Comparison of ENCODE assay signal across 13 cellular contexts in the genomic region with DNA sequence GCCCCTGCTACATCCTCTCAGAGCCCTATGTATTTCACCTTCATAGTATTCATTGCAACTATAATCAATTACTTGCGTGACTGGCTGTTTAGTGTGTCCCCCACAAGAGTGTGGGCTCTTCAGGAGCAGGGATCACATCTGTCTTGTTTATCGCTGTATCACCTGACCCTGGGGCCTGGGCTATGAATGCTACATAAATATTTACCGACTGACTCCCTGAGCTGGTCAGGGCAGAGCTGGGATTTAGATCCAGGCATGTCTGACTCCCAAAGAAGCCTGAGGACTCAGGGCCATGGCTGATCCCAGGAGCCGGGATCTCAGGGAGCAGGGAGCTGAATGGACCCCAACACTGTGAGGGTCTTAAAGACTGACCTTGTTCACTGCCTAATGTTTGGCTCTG. TPM values are rescaled to one million over a fixed set of nuclear protein-coding genes. Genes with fewer than 3 reads are reported as not detected.
DNase-seq lines count a peak whose midpoint lies in the region; ATAC-seq and TF ChIP-seq lines count a peak whose summit lies in the region.
"Had no signal": no experiment of that assay in that cellular context is flagged by ENCODE, and none has a peak within 500 bp of the region (broad histone marks: within the 10 kb centered on the region; RNA-seq: fewer than 3 reads in every experiment).

No MANE protein-coding gene starts in this region.

- no peak for TF ChIP-seq POLR2A in esophagus muscularis mucosa (IDR thresholded peaks at IDR 0.05; ENCODE audit: low read depth)
- TF ChIP-seq POLR2A in prostate gland (IDR thresholded peaks at IDR 0.05): no peak

- no peak for TF ChIP-seq EP300 in esophagus muscularis mucosa (IDR thresholded peaks at IDR 0.05)

- H3K9me3 ChIP-seq in esophagus muscularis mucosa (no peaks in the 10 kb centered on the region), prostate gland (no peaks in the 10 kb centered on the region)
- H3K9me3 ChIP-seq: HAP-1 had no signal

- 63% methylated on average over 4 of the region's 4 CpGs for WGBS in esophagus muscularis mucosa
- WGBS in prostate gland: 61% methylated on average over 4 of the region's 4 CpGs

- ATAC-seq in left colon: no peak
- no peak for ATAC-seq in activated T-cell treated with anti-CD3 and anti-CD28 coated beads, Interleukin-2, amount 50 U/mL, for 4 hours

- intact Hi-C loops in esophagus muscularis mucosa (cut with DNase I): no loop called here
- intact Hi-C loops in prostate gland (cut with DNase I): no loop called here
- intact Hi-C loops in left colon (cut with DNase I, micrococcal nuclease): no loop called here

- DNase-seq in DMS53 treated with DMSO at 0.1 percent for 48 hours (lab: John Stamatoyannopoulos, UW; ENCODE audit: unreplicated experiment): peak; percentile 60
- DNase-seq in esophagus muscularis mucosa (ENCODE audit: extremely low spot score): no peak
- DNase-seq in prostate gland (ENCODE audit: low spot score): peak; percentile 49
- DNase-seq in central memory CD4-positive, alpha-beta T cell: no peak
- no peak for DNase-seq in left colon
- DNase-seq in activated effector memory CD4-positive, alpha-beta T cell treated with Interleukin-2 at 50 U/mL for 16 hours: no peak
- no peak for DNase-seq in activated T-cell treated with anti-CD3 and anti-CD28 coated beads, Interleukin-2, amount 50 U/mL, for 4 hours
- DNase-seq: activated CD4-positive, alpha-beta memory T cell treated with anti-CD3 and anti-CD28 coated beads, Interleukin-2, amount 10 ng/mL, durations not matched to agents 7 days and 5 days; anterior cingulate cortex; CD8-positive, alpha-beta memory T cell; stimulated activated CD4-positive, alpha-beta T cell treated with anti-CD3 and anti-CD28 coated beads, Interleukin-4, amount 100 ng/mL, for 1 hour had no signal

- H3K27ac ChIP-seq in 22Rv1: peak overlapping the region; percentile 26; the same call in 1 of the 2 replicates
- H3K27ac ChIP-seq in esophagus muscularis mucosa (replicated peaks in 1 of 4): peak overlapping the region; percentile 75 to 98 (median 89)
- peak overlapping the region in 1 of 2 donors; percentile 85 for H3K27ac ChIP-seq in prostate gland

- peaks cover 34 to 54% (median 52%) of the 10 kb centered on the region in 4 donors for H3K36me3 ChIP-seq in esophagus muscularis mucosa
- peaks cover 0 to 10% of the 10 kb centered on the region in 2 donors for H3K36me3 ChIP-seq in prostate gland
- H3K36me3 ChIP-seq: HAP-1 had no signal

- peaks cover 46 to 61% (median 54%) of the 10 kb centered on the region in 4 donors for H3K4me1 ChIP-seq in esophagus muscularis mucosa
- H3K4me1 ChIP-seq in prostate gland (replicated peaks): no peaks in the 10 kb centered on the region

- peaks cover 19% of the 10 kb centered on the region for H3K4me1 Mint-ChIP-seq in activated T-cell treated with anti-CD3 and anti-CD28 coated beads, Interleukin-2, amount 50 U/mL, for 4 hours (ENCODE audit: low read depth)

- H3K4me3 Mint-ChIP-seq in activated T-cell treated with anti-CD3 and anti-CD28 coated beads, Interleukin-2, amount 50 U/mL, for 4 hours: no peak overlapping the region
- H3K4me3 Mint-ChIP-seq: activated CD4-positive, alpha-beta memory T cell treated with anti-CD3 and anti-CD28 coated beads, Interleukin-2, amount 10 ng/mL, durations not matched to agents 7 days and 5 days; CD8-positive, alpha-beta memory T cell had no signal

- peaks cover 6% of the 10 kb centered on the region for H3K36me3 Mint-ChIP-seq in activated T-cell treated with anti-CD3 and anti-CD28 coated beads, Interleukin-2, amount 50 U/mL, for 4 hours (ENCODE audit: insufficient read depth)

- H3K27me3 ChIP-seq in esophagus muscularis mucosa (no peaks in the 10 kb centered on the region), prostate gland (replicated peaks; ENCODE audit: insufficient read depth) (no peaks in the 10 kb centered on the region)

- H3K4me3 ChIP-seq in esophagus muscularis mucosa (no peak overlapping the region), prostate gland (no peak overlapping the region)
- H3K4me3 ChIP-seq: HAP-1 had no signal

- H3K9me3 Mint-ChIP-seq in activated T-cell treated with anti-CD3 and anti-CD28 coated beads, Interleukin-2, amount 50 U/mL, for 4 hours: no peaks in the 10 kb centered on the region
- H3K9me3 Mint-ChIP-seq: activated CD4-positive, alpha-beta memory T cell treated with anti-CD3 and anti-CD28 coated beads, Interleukin-2, amount 10 ng/mL, durations not matched to agents 7 days and 5 days; CD8-positive, alpha-beta memory T cell had no signal

- no peaks in the 10 kb centered on the region for H3K27me3 Mint-ChIP-seq in activated T-cell treated with anti-CD3 and anti-CD28 coated beads, Interleukin-2, amount 50 U/mL, for 4 hours (ENCODE audit: low read depth)
- H3K27me3 Mint-ChIP-seq: activated CD4-positive, alpha-beta memory T cell treated with anti-CD3 and anti-CD28 coated beads, Interleukin-2, amount 10 ng/mL, durations not matched to agents 7 days and 5 days; CD8-positive, alpha-beta memory T cell had no signal

- TF ChIP-seq CTCF in 22Rv1 (IDR thresholded peaks at IDR 0.05): no peak
- TF ChIP-seq CTCF in esophagus muscularis mucosa (IDR thresholded peaks at IDR 0.05): no peak
- no peak for TF ChIP-seq CTCF in prostate gland (IDR thresholded peaks at IDR 0.05)

RNA-seq across cellular contexts. Expression of a gene that starts 49.7 kb away (rescaled TPM):
- total RNA-seq in esophagus muscularis mucosa (10 to 100 TPM; 14.7 to 54.3 (median 35.4) TPM), prostate gland (10 to 100 TPM; 27.1 to 83.7 TPM), left colon (10 to 100 TPM; 21.5 to 25.2 TPM)
- 1 to 10 TPM; 7.6 to 9.4 (median 8.6) TPM for total RNA-seq in activated T-cell treated with anti-CD3 and anti-CD28 coated beads, Interleukin-2, amount 50 U/mL, for 4 hours

Comparison
In these comparisons a context has a peak if more than half of its experiments do, and no peak if none do; other contexts are left out.
1. DNase-seq: peak in DMS53 treated with DMSO at 0.1 percent for 48 hours (single experiment) and prostate gland (single experiment); none in esophagus muscularis mucosa (single experiment), central memory CD4-positive, alpha-beta T cell (single experiment), left colon (0 of 2), activated effector memory CD4-positive, alpha-beta T cell treated with Interleukin-2 at 50 U/mL for 16 hours (single experiment) and activated T-cell treated with anti-CD3 and anti-CD28 coated beads, Interleukin-2, amount 50 U/mL, for 4 hours (single experiment).